In genomic region chr10:88756660-88757059, GRCh38 we compare ENCODE assay signal across 9 cellular contexts. TPM values are rescaled to one million over a fixed set of nuclear protein-coding genes. Genes with fewer than 3 reads are reported as not detected.
"Had no signal": no experiment of that assay in that cellular context is flagged by ENCODE, and none has a peak within 500 bp of the region (broad histone marks: within the 10 kb centered on the region; RNA-seq: fewer than 3 reads in every experiment).

No MANE protein-coding gene starts in this region.

- H3K9me3 ChIP-seq: HAP-1 had no signal

- H3K4me3 ChIP-seq: HAP-1, K562 had no signal

- ATAC-seq: K562 had no signal

- FAIRE-seq: HTR-8/SVneo, K562 had no signal

- H3K36me3 ChIP-seq: HAP-1 had no signal

- DNase-seq: GOT3, H7, Kasumi-1, KG1 had no signal

RNA-seq across cellular contexts. Expression of gene LIPN, which starts 3.2 kb away (rescaled TPM):
- total RNA-seq: H4, H7, HT-29, K562 had no signal
- polyA plus RNA-seq: K562 had no signal

RNA-seq across cellular contexts. Expression of gene LIPM, which starts 45.9 kb away (rescaled TPM):
- total RNA-seq: H4, H7, HT-29, K562 had no signal
- polyA plus RNA-seq: K562 had no signal

RNA-seq across cellular contexts. Expression of gene LIPK, which starts 50.6 kb away (rescaled TPM):
- total RNA-seq: H4, H7, HT-29, K562 had no signal
- polyA plus RNA-seq: K562 had no signal
